ENCODE assay signal across 18 cellular contexts in the genomic region with DNA sequence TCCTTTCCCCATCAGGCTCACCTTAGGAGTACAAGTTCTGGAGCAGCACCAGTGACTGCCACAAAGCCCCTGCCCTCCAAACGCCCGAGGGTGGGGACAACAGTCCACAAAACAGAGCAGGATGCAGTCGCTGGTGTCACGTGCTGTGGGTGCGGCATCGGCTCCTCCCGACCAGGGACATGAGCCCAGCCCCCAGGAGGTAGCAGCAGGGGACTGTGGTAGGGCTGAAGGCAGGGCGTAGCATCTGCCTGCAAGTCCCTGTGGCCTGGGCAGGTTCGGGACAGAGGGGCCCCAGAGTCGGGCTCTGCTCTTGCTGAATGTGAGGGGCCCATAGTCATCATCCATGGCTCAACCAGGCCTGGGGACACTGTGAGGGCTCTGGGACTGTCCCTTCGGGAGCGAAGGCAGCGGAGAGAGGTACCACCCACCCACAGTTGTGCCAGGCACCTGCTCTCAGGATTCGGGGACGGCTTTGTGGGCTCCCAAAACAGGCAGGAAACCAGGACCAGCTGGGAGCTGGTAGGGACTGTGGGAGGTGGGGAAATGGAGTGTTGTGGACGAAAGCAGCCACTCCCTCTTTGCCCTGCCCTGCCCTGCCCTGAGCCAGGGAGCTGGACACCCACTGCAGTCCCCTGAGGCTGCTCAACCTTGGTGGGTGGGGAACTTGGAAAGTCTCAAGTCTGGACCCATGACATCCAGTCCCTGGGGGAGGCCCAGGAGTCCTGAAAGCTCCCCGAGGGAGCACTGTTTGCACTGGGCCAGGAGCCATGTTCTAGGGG.
"Had no signal": no experiment of that assay in that cellular context is flagged by ENCODE, and none has a peak within 500 bp of the region (broad histone marks: within the 10 kb centered on the region; RNA-seq: fewer than 3 reads in every experiment).

No MANE protein-coding gene starts in this region.

- H3K36me3 ChIP-seq: adrenal gland, cardiac muscle cell, thyroid gland, vagina had no signal

- H3K4me3 Mint-ChIP-seq: activated CD4-positive, alpha-beta memory T cell treated with anti-CD3 and anti-CD28 coated beads, Interleukin-2, amount 10 ng/mL, durations not matched to agents 7 days and 5 days; activated naive CD4-positive, alpha-beta T cell treated with anti-CD3 and anti-CD28 coated beads, Interleukin-2, amount 50 U/mL, for 24 hours; natural killer cell treated with Interleukin-12 subunit alpha and Interleukin-12 subunit beta and Interleukin-15 and Interleukin-18, amount 100 ng/mL, for 72 hours; T-helper 1 cell treated with Interleukin-12 subunit alpha and Interleukin-12 subunit beta and Interleukin-4 antibody, amounts not matched to agents 30 μg/mL and 1 μg/mL, for 36 hours had no signal

- H3K9me3 ChIP-seq: adrenal gland, thyroid gland, vagina had no signal

- H3K4me3 ChIP-seq: adrenal gland, cardiac muscle cell, gastroesophageal sphincter, heart right ventricle, skin epidermis, thyroid gland, vagina had no signal

- H3K27me3 ChIP-seq: adrenal gland, cardiac muscle cell, gastroesophageal sphincter, heart right ventricle, thyroid gland, vagina had no signal

- H3K27ac Mint-ChIP-seq: activated CD4-positive, alpha-beta memory T cell treated with anti-CD3 and anti-CD28 coated beads, Interleukin-2, amount 10 ng/mL, durations not matched to agents 7 days and 5 days; activated naive CD4-positive, alpha-beta T cell treated with anti-CD3 and anti-CD28 coated beads, Interleukin-2, amount 50 U/mL, for 24 hours; natural killer cell treated with Interleukin-12 subunit alpha and Interleukin-12 subunit beta and Interleukin-15 and Interleukin-18, amount 100 ng/mL, for 72 hours; T-helper 1 cell treated with Interleukin-12 subunit alpha and Interleukin-12 subunit beta and Interleukin-4 antibody, amounts not matched to agents 30 μg/mL and 1 μg/mL, for 36 hours had no signal

- DNase-seq: activated CD4-positive, alpha-beta memory T cell treated with anti-CD3 and anti-CD28 coated beads, Interleukin-2, amount 10 ng/mL, durations not matched to agents 7 days and 5 days; activated effector memory CD4-positive, alpha-beta T cell treated with anti-CD3 and anti-CD28 coated beads, Interleukin-2, amount 50 U/mL, for 16 hours; activated T-cell treated with anti-CD3 and anti-CD28 coated beads, Interleukin-2, amount 50 U/mL, for 48 hours; adrenal gland; erythroblast; heart right ventricle; mesenchymal stem cell; nucleus accumbens; WERI-Rb-1 had no signal

- H3K27ac ChIP-seq: adrenal gland, cardiac muscle cell, gastroesophageal sphincter, heart right ventricle, skin epidermis, thyroid gland, vagina had no signal

- ATAC-seq: gastroesophageal sphincter, left lobe of liver had no signal

- H3K27me3 Mint-ChIP-seq: activated CD4-positive, alpha-beta memory T cell treated with anti-CD3 and anti-CD28 coated beads, Interleukin-2, amount 10 ng/mL, durations not matched to agents 7 days and 5 days; activated naive CD4-positive, alpha-beta T cell treated with anti-CD3 and anti-CD28 coated beads, Interleukin-2, amount 50 U/mL, for 24 hours; natural killer cell treated with Interleukin-12 subunit alpha and Interleukin-12 subunit beta and Interleukin-15 and Interleukin-18, amount 100 ng/mL, for 72 hours had no signal
